In the genomic region with DNA sequence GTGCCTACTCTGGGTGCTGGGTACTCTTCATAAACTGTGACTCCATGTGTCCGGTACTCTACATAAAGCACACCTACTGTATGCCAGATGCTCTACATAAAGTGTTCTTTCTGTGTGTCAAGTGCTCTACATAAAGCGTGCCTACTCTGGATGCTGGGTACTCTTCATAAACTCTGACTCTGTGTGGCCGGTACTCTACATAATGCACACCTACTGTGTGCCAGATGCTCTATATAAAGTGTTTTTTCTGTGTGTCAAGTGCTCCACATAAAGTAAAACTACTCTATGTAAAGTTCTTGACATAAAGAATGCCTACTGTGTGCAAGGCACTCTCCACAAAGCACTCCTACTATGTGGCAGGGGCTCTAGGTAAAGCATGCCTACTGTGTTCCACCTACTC, we compare ENCODE assay signal across 10 cellular contexts. TPM values are rescaled to one million over a fixed set of nuclear protein-coding genes. Genes with fewer than 3 reads are reported as not detected.
"Had no signal": no experiment of that assay in that cellular context is flagged by ENCODE, and none has a peak within 500 bp of the region (broad histone marks: within the 10 kb centered on the region; RNA-seq: fewer than 3 reads in every experiment).

No MANE protein-coding gene starts in this region.

- H3K27ac ChIP-seq: HL-60 had no signal

- DNase-seq: H7, HFFc6, IMR-90, KBM-7 had no signal

- H3K4me1 ChIP-seq: HAP-1 had no signal

- H3K4me3 ChIP-seq: GM23338, HAP-1 had no signal

- H3K27ac Mint-ChIP-seq: GM23338, HFFc6 had no signal

- H3K4me3 Mint-ChIP-seq: GM23338, HFFc6 had no signal

- H3K4me2 ChIP-seq: GM23338 had no signal

- ATAC-seq: GM23338, HCT116 had no signal

- H3K36me3 ChIP-seq: HAP-1 had no signal

- H2AFZ ChIP-seq: GM23338 had no signal

- H3K4me1 Mint-ChIP-seq: GM23338 had no signal

- H3K9me3 ChIP-seq: HAP-1 had no signal

RNA-seq across cellular contexts. Expression of gene CYP4F11, which starts 1.8 kb away (rescaled TPM):
- total RNA-seq: GM23338, H7, HFFc6, IMR-90 had no signal
- polyA plus RNA-seq: GM23338, IMR-90 had no signal

RNA-seq across cellular contexts. Expression of gene OR10H4, which starts 12.6 kb away (rescaled TPM):
- total RNA-seq: GM23338, H4, H7, HFFc6, HT1080, IMR-90 had no signal
- polyA plus RNA-seq: GM23338, IMR-90 had no signal

RNA-seq across cellular contexts. Expression of gene CYP4F2, which starts 38.3 kb away (rescaled TPM):
- total RNA-seq: GM23338, H7, HFFc6, IMR-90 had no signal
- polyA plus RNA-seq: GM23338, IMR-90 had no signal
